Comparison of ENCODE assay signal across 8 cellular contexts in the genomic region with DNA sequence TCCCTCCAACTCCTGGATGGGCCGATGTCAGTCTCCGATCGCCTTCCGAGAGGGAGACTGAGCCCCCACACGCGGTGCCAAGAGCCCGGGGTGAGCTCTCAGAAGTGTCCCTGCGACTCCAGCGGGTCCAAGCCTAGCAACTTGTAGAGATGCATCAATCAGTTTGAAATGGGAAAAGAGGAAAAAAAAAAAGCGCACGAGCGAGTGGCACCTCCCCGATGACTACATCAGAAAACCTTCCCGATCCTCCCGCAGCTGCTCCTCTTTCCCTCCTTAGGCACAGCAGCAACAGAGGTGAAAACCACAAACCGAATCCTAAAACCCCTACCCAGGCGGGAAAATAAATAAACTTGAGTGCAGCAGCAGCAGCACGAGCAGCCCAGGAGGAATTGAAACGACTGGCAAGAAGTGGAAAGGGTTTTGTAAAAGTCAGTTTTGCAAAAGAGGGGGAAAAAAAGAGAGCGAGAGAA. TPM values are rescaled to one million over a fixed set of nuclear protein-coding genes. Genes with fewer than 3 reads are reported as not detected.
DNase-seq lines count a peak whose midpoint lies in the region; ATAC-seq and TF ChIP-seq lines count a peak whose summit lies in the region.

No MANE protein-coding gene starts in this region.

- H3K27ac ChIP-seq in epithelial cell of prostate, result peak overlapping the region; percentile 90

- H3K27ac Mint-ChIP-seq in natural killer cell, result peak overlapping the region; percentile 56 to 58

- no peaks in the 10 kb centered on the region for H3K9me3 Mint-ChIP-seq in natural killer cell

- peaks cover 25 to 39% of the 10 kb centered on the region in 2 donors for H3K4me1 Mint-ChIP-seq in natural killer cell

- TF ChIP-seq CTCF in natural killer cell (IDR thresholded peaks at IDR 0.05), result no peak

- no peaks in the 10 kb centered on the region for H3K36me3 Mint-ChIP-seq in natural killer cell

- peaks cover 48 to 60% of the 10 kb centered on the region in 2 donors for H3K27me3 Mint-ChIP-seq in natural killer cell (ENCODE audit: low read depth in 2 of 2)

- peak; percentile 53 to 72 for DNase-seq in NCI-H524 (lab: John Stamatoyannopoulos, UW)
- DNase-seq in NCI-H524 treated with DMSO at 0.1 percent for 48 hours (lab: John Stamatoyannopoulos, UW), result no peak
- DNase-seq in Kasumi-1 (lab: John Stamatoyannopoulos, UW), result peak; percentile 14 to 24
- DNase-seq in SKM-1 (lab: John Stamatoyannopoulos, UW; ENCODE audit: unreplicated experiment), result peak; percentile 12
- no peak for DNase-seq in epithelial cell of prostate (ENCODE audit: low read depth, low spot score)
- no peak for DNase-seq in natural killer cell

- ATAC-seq in natural killer cell (no peak), HG02870 (IDR thresholded peaks at IDR 0.05; ENCODE audit: unreplicated experiment) (no peak), HG03439 (IDR thresholded peaks at IDR 0.05; ENCODE audit: unreplicated experiment) (no peak)

- intact Hi-C loops in natural killer cell (cut with micrococcal nuclease), result loop anchor here (5.0 to 10.0 kb wide), 3 partner anchors 284 to 1407 kb away; no protein-coding TSS in a partner anchor

- peak overlapping the region; percentile 89 for H3K4me3 Mint-ChIP-seq in natural killer cell

RNA-seq across cellular contexts. Expression of a gene that starts 1.0 kb away (rescaled TPM):
- 1 to 10 TPM; 2.2 to 8.1 (median 4.3) TPM for total RNA-seq in natural killer cell

Comparison
In these comparisons a context has a peak if more than half of its experiments do, and no peak if none do; other contexts are left out.
1. DNase-seq: peak in NCI-H524 (2 of 2), Kasumi-1 (2 of 2) and SKM-1 (single experiment); none in NCI-H524 treated with DMSO at 0.1 percent for 48 hours (single experiment), epithelial cell of prostate (single experiment) and natural killer cell (single experiment).